1 cellular context compared by ENCODE assay signal in the genomic region with DNA sequence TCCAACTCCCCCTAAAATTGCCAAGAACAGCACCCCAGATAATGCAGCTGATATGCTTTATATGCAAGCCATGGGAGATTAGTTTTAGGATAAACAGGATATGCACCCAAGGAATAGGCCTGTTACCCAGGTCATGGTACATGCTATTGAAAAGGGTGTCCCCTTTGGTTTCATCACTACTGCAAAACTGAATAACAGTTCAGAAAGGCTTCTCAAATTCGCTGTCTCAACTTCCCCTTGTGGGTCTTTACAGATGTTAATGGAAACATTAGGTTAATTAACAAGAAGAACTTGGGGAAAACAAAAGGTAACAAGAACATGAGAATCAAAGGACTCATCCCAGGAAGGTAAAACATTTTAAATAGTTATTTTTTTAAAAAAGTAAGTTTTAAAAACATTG.
TF ChIP-seq lines count a peak whose summit lies in the region.

No MANE protein-coding gene starts in this region.

TF ChIP-seq in GM23338, 12 proteins besides CTCF, POLR2A, EP300 and RAD21 (continued from another document):
- TF ChIP-seq, protein P1, sequence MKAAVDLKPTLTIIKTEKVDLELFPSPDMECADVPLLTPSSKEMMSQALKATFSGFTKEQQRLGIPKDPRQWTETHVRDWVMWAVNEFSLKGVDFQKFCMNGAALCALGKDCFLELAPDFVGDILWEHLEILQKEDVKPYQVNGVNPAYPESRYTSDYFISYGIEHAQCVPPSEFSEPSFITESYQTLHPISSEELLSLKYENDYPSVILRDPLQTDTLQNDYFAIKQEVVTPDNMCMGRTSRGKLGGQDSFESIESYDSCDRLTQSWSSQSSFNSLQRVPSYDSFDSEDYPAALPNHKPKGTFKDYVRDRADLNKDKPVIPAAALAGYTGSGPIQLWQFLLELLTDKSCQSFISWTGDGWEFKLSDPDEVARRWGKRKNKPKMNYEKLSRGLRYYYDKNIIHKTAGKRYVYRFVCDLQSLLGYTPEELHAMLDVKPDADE (IDR thresholded peaks at IDR 0.05) = no peak
